Comparison of ENCODE assay signal across 8 cellular contexts in genomic region chr17:30336369-30337171, GRCh38. TPM values are rescaled to one million over a fixed set of nuclear protein-coding genes. Genes with fewer than 3 reads are reported as not detected.
A peak's percentile ranks its signal among the peaks of the same experiment; 100 is the strongest.
DNase-seq lines count a peak whose midpoint lies in the region; ATAC-seq, FAIRE-seq and TF ChIP-seq lines count a peak whose summit lies in the region.

No MANE protein-coding gene starts in this region.

- POLR2A ChIA-PET in A549 (lab: Yijun Ruan, JAX): interaction anchor here (0.8 to 1.0 kb wide), 2 partner anchors 220 to 232 kb away, joined by 3 to 4 read pairs; partner anchors contain the start of gene NSRP1

- H3K9me3 Mint-ChIP-seq in dendritic cell treated with granulocyte-macrophage colony-stimulating factor and Interleukin-4, amounts not matched to agents 40 ng/mL and 50 ng/mL, for 4 days: peaks cover 8% of the 10 kb centered on the region
- H3K9me3 Mint-ChIP-seq in nephron: no peaks in the 10 kb centered on the region

- H3K9me3 ChIP-seq in A549: no peaks in the 10 kb centered on the region

- H3K4me1 Mint-ChIP-seq in dendritic cell treated with granulocyte-macrophage colony-stimulating factor and Interleukin-4, amounts not matched to agents 40 ng/mL and 50 ng/mL, for 4 days (ENCODE audit: low read depth): peaks cover 25% of the 10 kb centered on the region
- peaks cover 25% of the 10 kb centered on the region for H3K4me1 Mint-ChIP-seq in nephron

- no peak for TF ChIP-seq EP300 in A549 (IDR thresholded peaks at IDR 0.05)

- peaks cover 38% of the 10 kb centered on the region for H3K4me1 ChIP-seq in A549

- CTCF ChIA-PET in A549 (lab: Yijun Ruan, JAX): interaction anchor here (0.5 to 7.2 kb wide), 73 partner anchors 10 to 698 kb away, joined by 3 to 98 read pairs (median 4); partner anchors contain the start of genes BLMH and GOSR1

- H3K4me3 Mint-ChIP-seq in dendritic cell treated with granulocyte-macrophage colony-stimulating factor and Interleukin-4, amounts not matched to agents 40 ng/mL and 50 ng/mL, for 4 days: no peak overlapping the region
- H3K4me3 Mint-ChIP-seq in nephron: no peak overlapping the region

- 0 out of 3 replicates have a peak overlapping the region, but pooled peaks have one; percentile 1 for H3K4me2 ChIP-seq in A549

- intact Hi-C loops in dendritic cell treated with granulocyte-macrophage colony-stimulating factor and Interleukin-4, amounts not matched to agents 40 ng/mL and 50 ng/mL, for 4 days (cut with micrococcal nuclease): loop anchor here (1.0 to 5.0 kb wide), 2 partner anchors 209 to 232 kb away; no protein-coding TSS in a partner anchor

- ATAC-seq in A549: peak; percentile 78 to 82

- DNase-seq in A549 (ENCODE audit: low read depth in 1 of 2, low spot score in 1 of 2) (peak; percentile 66 to 88), GM12891 (ENCODE audit: insufficient read length, low spot score) (no peak), NCI-H2227 treated with DMSO at 0.1 percent for 48 hours (lab: John Stamatoyannopoulos, UW) (peak; percentile 39), 8988T (no peak), occipital lobe (lab: John Stamatoyannopoulos, UW) (no peak)
- DNase-seq in activated CD4-positive, CD25-positive, alpha-beta regulatory T cell treated with anti-CD3 and anti-CD28 coated beads, Interleukin-2, amount 50 U/mL, for 72 hours: peak; percentile 54

- H3K36me3 Mint-ChIP-seq in dendritic cell treated with granulocyte-macrophage colony-stimulating factor and Interleukin-4, amounts not matched to agents 40 ng/mL and 50 ng/mL, for 4 days (ENCODE audit: low read depth): no peaks in the 10 kb centered on the region
- no peaks in the 10 kb centered on the region for H3K36me3 Mint-ChIP-seq in nephron (ENCODE audit: low read depth)

- FAIRE-seq in A549 (lab: Jason Lieb, UNC) (peak; percentile 65), GM12891 (lab: Jason Lieb, UNC) (peak; percentile 69)

- no peaks in the 10 kb centered on the region for H3K27me3 Mint-ChIP-seq in dendritic cell treated with granulocyte-macrophage colony-stimulating factor and Interleukin-4, amounts not matched to agents 40 ng/mL and 50 ng/mL, for 4 days
- no peaks in the 10 kb centered on the region for H3K27me3 Mint-ChIP-seq in nephron (ENCODE audit: low read depth)

- peak; percentile 87 to 94 for TF ChIP-seq RAD21 in A549 (conservative IDR thresholded peaks at IDR 0.05 in 1 of 2, IDR thresholded peaks at IDR 0.05 in 1 of 2)

- H3K4me3 ChIP-seq in A549: no peak overlapping the region

- peak overlapping the region; percentile 36 for H3K27ac Mint-ChIP-seq in dendritic cell treated with granulocyte-macrophage colony-stimulating factor and Interleukin-4, amounts not matched to agents 40 ng/mL and 50 ng/mL, for 4 days
- H3K27ac Mint-ChIP-seq in nephron: peak overlapping the region in 2 of 3 experiments; percentile 65 to 95

- 11% methylated on average over 8 of the region's 8 CpGs for WGBS in A549 (ENCODE audit: missing lambda C conversion rate)

- no peak for TF ChIP-seq POLR2A in A549 (IDR thresholded peaks at IDR 0.05; ENCODE audit: low read length)
- TF ChIP-seq POLR2A in GM12891 (IDR thresholded peaks at IDR 0.05; ENCODE audit: low read depth, low read length): no peak

- TF ChIP-seq CTCF in A549 (IDR thresholded peaks at IDR 0.05): peak; percentile 99
- TF ChIP-seq CTCF in nephron (IDR thresholded peaks at IDR 0.05; ENCODE audit: unreplicated experiment in 3 of 3): peak in 2 of 3 experiments; percentile 42 to 59

- H3K27ac ChIP-seq in A549: peak overlapping the region; percentile 3 to 36; a peak in 3 of 6 replicates

TF ChIP-seq in A549, 52 proteins besides CTCF, POLR2A, EP300 and RAD21 (continues in another document):
- TF ChIP-seq GATA3 (IDR thresholded peaks at IDR 0.05; ENCODE audit: borderline replicate concordance) (no peak), POLR2AphosphoS2 (conservative IDR thresholded peaks at IDR 0.05; ENCODE audit: low read length) (no peak), SREBF2 (IDR thresholded peaks at IDR 0.05) (no peak), HMGXB4 (CRISPR knock-in tag; IDR thresholded peaks at IDR 0.05; ENCODE audit: borderline replicate concordance) (peak; percentile 54; the same call in 1 of the 2 replicates), ELK1 (IDR thresholded peaks at IDR 0.05; ENCODE audit: low read depth, low read length) (no peak)

TF ChIP-seq in GM12891, 5 proteins besides CTCF, POLR2A, EP300 and RAD21:
- TF ChIP-seq POLR2AphosphoS5 (IDR thresholded peaks at IDR 0.05; ENCODE audit: low read depth, low read length) (no peak), PAX5 (IDR thresholded peaks at IDR 0.05; ENCODE audit: insufficient read depth, low read length, severe bottlenecking) (no peak), TAF1 (IDR thresholded peaks at IDR 0.05; ENCODE audit: low read depth, low read length) (no peak), SPI1 (IDR thresholded peaks at IDR 0.05; ENCODE audit: low read depth, low read length) (no peak), POU2F2 (IDR thresholded peaks at IDR 0.05; ENCODE audit: low read depth, low read length) (no peak)

RNA-seq across cellular contexts. Expression of gene TMIGD1, which starts 2.7 kb away (rescaled TPM):
- not detected in 2 replicates for polyA plus RNA-seq in A549 (2011; rRNA removed)
- polyA plus RNA-seq in A549 (2012; cell fraction: cytosol; rRNA removed): not detected in 2 replicates
- not detected in 2 replicates for polyA plus RNA-seq in A549 (2012; cell fraction: nucleus; rRNA removed)
- not detected in 3 replicates for polyA plus RNA-seq in A549 (2017; fragmentation: RNase III; extraction: RNeasy Plus Mini Kit Qiagen cat#74134 plus additional on column Dnase treatment)
- polyA minus RNA-seq in A549 (2011; rRNA and poly(A)+ RNA removed): not detected in 2 replicates
- not detected for polyA plus RNA-seq in GM12891 (2012; ENCODE audit: low read depth, missing spikeins)
- total RNA-seq in occipital lobe: not detected

RNA-seq across cellular contexts. Expression of gene CPD, which starts 42.2 kb away (rescaled TPM):
- polyA plus RNA-seq in A549 (2011; rRNA removed) (83.3 and 97.2 TPM in 2 replicates), A549 (2017; fragmentation: RNase III; extraction: RNeasy Plus Mini Kit Qiagen cat#74134 plus additional on column Dnase treatment) (22.4 to 27.7 TPM (median 26.9 TPM) in 3 replicates)
- 7.0 TPM in 2 replicates for polyA plus RNA-seq in A549 (2012; cell fraction: cytosol; rRNA removed)
- polyA plus RNA-seq in A549 (2012; cell fraction: nucleus; rRNA removed): 8.9 and 9.8 TPM in 2 replicates
- 125 and 150 TPM in 2 replicates for polyA minus RNA-seq in A549 (2011; rRNA and poly(A)+ RNA removed)
- 3.3 TPM for polyA plus RNA-seq in GM12891 (2012; ENCODE audit: low read depth, missing spikeins)
- 60.4 TPM for total RNA-seq in occipital lobe

RNA-seq across cellular contexts. Expression of gene BLMH, which starts 44.8 kb away (rescaled TPM):
- polyA plus RNA-seq in A549 (2011; rRNA removed) (36.4 and 38.5 TPM in 2 replicates), A549 (2017; fragmentation: RNase III; extraction: RNeasy Plus Mini Kit Qiagen cat#74134 plus additional on column Dnase treatment) (61.5 to 66.4 TPM (median 62.7 TPM) in 3 replicates)
- 23.5 and 25.1 TPM in 2 replicates for polyA plus RNA-seq in A549 (2012; cell fraction: cytosol; rRNA removed)
- polyA plus RNA-seq in A549 (2012; cell fraction: nucleus; rRNA removed): 34.7 and 44.2 TPM in 2 replicates
- 21.5 and 33.7 TPM in 2 replicates for polyA minus RNA-seq in A549 (2011; rRNA and poly(A)+ RNA removed)
- polyA plus RNA-seq in GM12891 (2012; ENCODE audit: low read depth, missing spikeins): 32.9 TPM
- 37.6 TPM for total RNA-seq in occipital lobe

Comparison
In these comparisons a context has a peak if more than half of its experiments do, and no peak if none do; other contexts are left out.
1. DNase-seq: peak in A549 (2 of 2), NCI-H2227 treated with DMSO at 0.1 percent for 48 hours (single experiment) and activated CD4-positive, CD25-positive, alpha-beta regulatory T cell treated with anti-CD3 and anti-CD28 coated beads, Interleukin-2, amount 50 U/mL, for 72 hours (single experiment); none in GM12891 (single experiment), 8988T (single experiment) and occipital lobe (single experiment).